8 cellular contexts compared by ENCODE assay signal in the genomic region with DNA sequence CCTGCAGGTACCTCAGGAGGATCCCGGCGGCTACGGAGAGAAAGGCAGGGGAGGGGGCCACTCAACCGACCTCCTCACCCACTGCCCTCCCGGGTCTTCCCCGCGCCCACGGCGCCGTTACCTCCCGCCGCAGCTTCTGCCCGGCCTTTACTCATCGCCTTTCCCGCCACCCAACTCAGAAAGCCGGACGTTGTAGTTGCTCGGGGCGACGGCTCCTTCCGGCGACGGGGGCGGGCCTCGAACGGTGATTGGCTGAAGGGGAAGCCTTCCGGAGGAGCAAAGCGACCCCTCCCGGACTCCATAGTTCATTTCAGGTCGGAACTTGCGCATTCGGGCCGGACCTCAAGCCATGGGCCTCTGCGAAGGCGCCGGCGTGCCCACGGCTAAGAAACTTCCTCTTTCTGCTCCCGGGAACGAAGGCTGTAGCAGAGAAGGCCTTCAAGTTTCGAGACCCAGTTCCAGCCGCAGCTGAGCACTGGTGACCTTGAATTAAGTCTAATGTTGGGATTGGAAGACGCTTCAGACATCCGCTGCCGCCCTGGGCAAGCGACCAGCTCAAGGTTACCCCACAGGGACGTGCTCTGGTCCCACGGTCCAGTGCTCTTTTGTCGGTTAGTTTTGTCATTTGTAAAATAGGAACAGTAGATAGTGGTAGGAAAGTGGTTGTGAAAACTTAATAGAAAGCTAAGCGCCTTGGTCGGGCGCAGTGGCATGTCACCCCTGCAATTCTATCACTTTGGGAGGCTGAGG. TPM values are rescaled to one million over a fixed set of nuclear protein-coding genes. Genes with fewer than 3 reads are reported as not detected.
DNase-seq lines count a peak whose midpoint lies in the region; ATAC-seq, FAIRE-seq and TF ChIP-seq lines count a peak whose summit lies in the region.

A gene with protein sequence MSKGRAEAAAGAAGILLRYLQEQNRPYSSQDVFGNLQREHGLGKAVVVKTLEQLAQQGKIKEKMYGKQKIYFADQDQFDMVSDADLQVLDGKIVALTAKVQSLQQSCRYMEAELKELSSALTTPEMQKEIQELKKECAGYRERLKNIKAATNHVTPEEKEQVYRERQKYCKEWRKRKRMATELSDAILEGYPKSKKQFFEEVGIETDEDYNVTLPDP (minus strand): TSS at position 198 of the 750 bp plus-strand sequence. CDS start 43 bp downstream, at position 155.

- in situ Hi-C loops in astrocyte of the cerebellum (cut with HindIII; ENCODE audit: low sequenced_read_pairs), result no loop called here

- no peaks in the 10 kb centered on the region for H3K9me3 ChIP-seq in aorta (ENCODE audit: control insufficient read depth, low read length)

- FAIRE-seq in GM18507 (lab: Jason Lieb, UNC), result peak; percentile 95

- H3K4me3 ChIP-seq in astrocyte of the cerebellum (ENCODE audit: low read depth, low read length) (peak within 1 kb of the TSS; percentile 87), rectal smooth muscle tissue (ENCODE audit: low read length) (peak within 1 kb of the TSS; percentile 74), aorta (ENCODE audit: low read length in 2 of 2) (peak within 1 kb of the TSS; percentile 39 to 93)

- peaks cover 34% of the 10 kb centered on the region for H3K36me3 ChIP-seq in rectal smooth muscle tissue (ENCODE audit: control insufficient read depth, insufficient read depth, low read length)
- H3K36me3 ChIP-seq in aorta (ENCODE audit: control insufficient read depth in 1 of 2, insufficient read depth in 2 of 2, low read length in 1 of 2), result peaks cover 0 to 23% of the 10 kb centered on the region in 2 donors

- peak; percentile 46 for TF ChIP-seq CTCF in astrocyte of the cerebellum (IDR thresholded peaks at IDR 0.05; ENCODE audit: low read depth, low read length, missing control alignments)

- intact Hi-C loops in aorta (cut with DNase I), result loop anchor here in 1 of 2 donors (2.0 to 10.0 kb wide), 3 partner anchors 101 to 257 kb away; a partner anchor contains a TSS

- WGBS in aorta, 2 donors, result 0 to 1% methylated on average over 52 of the region's 52 CpGs

- H3K27me3 ChIP-seq in rectal smooth muscle tissue (ENCODE audit: control insufficient read depth, insufficient read depth, low read length), result no peaks in the 10 kb centered on the region
- H3K27me3 ChIP-seq in aorta (ENCODE audit: control insufficient read depth in 1 of 2, insufficient read depth in 2 of 2, low read length in 1 of 2), result no peaks in the 10 kb centered on the region

- H3K4me1 ChIP-seq in rectal smooth muscle tissue (ENCODE audit: control insufficient read depth, insufficient read depth, low read length) (peaks cover 9% of the 10 kb centered on the region), aorta (ENCODE audit: control insufficient read depth in 1 of 2, insufficient read depth in 2 of 2, low read length in 2 of 2) (no peaks in the 10 kb centered on the region)

- H3K27ac ChIP-seq in rectal smooth muscle tissue (ENCODE audit: low read depth, low read length) (peak within 1 kb of the TSS; percentile 75), aorta (ENCODE audit: low read depth in 1 of 2, low read length in 2 of 2) (peak within 1 kb of the TSS in 1 of 2 donors; percentile 91)

- DNase-seq in GM18507 (ENCODE audit: extremely low spot score, insufficient read length, low read depth) (peak; percentile 94), NCI-H2081 (lab: John Stamatoyannopoulos, UW) (peak; percentile 95 to 96), T-helper 9 cell (peak; percentile 88), astrocyte of the cerebellum (ENCODE audit: low read depth) (peak; percentile 81), hepatic stellate cell (ENCODE audit: low spot score) (peak; percentile 99), aorta (peak; percentile 97 to 99)

- ATAC-seq in HG02973 (IDR thresholded peaks at IDR 0.05; ENCODE audit: unreplicated experiment), result peak; percentile 65
- peak; percentile 96 for ATAC-seq in aorta (ENCODE audit: low FRiP score)

- peak within 1 kb of the TSS; percentile 52 for H3K9ac ChIP-seq in rectal smooth muscle tissue (ENCODE audit: low read length)

RNA-seq across cellular contexts. Expression of the gene that starts here (rescaled TPM):
- total RNA-seq in aorta, result 1 to 10 TPM; 3.9 to 5.2 TPM
- 10 to 100 TPM in 1 of 2 donors, 1 to 10 TPM in 1; 3.8 to 14.4 TPM for polyA plus RNA-seq in aorta
